ENCODE assay signal across 8 cellular contexts in the genomic region with DNA sequence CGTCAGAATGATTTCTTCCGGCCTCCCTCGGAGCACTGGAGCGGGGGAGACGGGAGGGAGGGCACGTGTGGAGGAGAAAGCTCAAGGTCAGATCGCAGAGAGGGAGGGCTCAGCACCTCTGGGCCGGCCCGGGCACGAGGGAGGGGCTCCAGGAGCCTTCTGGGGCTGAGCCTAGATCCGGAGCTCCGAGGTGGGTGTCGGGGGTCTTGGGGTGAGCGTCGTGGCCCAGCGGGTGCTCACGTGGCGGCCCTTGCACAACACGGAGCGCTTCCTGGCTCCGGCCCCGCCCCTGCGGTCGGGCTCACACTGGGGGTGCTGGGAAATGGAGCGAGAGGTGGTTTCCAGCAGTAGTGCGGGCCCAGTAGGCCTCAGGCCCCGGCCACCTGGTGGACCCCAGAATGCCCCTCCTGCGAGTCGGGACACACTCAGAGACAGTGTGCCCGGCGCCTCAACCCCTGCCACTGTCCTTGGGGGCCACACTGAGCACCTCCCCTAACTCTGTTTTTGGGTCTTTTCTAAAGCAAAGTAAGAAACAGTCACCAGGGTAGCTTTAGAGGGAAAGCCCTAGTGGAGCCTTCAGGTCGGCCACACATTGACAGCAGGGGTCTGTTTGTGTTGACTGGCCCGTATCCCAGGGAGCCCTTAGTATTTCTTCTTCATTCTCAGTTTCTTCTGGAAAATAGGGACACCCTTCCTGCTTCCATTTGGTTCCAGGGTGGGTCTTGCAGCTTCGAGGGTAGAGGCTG. TPM values are rescaled to one million over a fixed set of nuclear protein-coding genes. Genes with fewer than 3 reads are reported as not detected.
DNase-seq lines count a peak whose midpoint lies in the region; ATAC-seq, FAIRE-seq and TF ChIP-seq lines count a peak whose summit lies in the region.

No MANE protein-coding gene starts in this region.

- H3K27ac ChIP-seq in Peyer's patch (peak overlapping the region; percentile 92 to 94 (median 92)), pancreas (peak overlapping the region; percentile 88 to 97 (median 94)), tibial artery (peak overlapping the region; percentile 74 to 85)

- intact Hi-C loops in pancreas (cut with DNase I): no loop called here
- intact Hi-C loops in tibial artery (cut with DNase I; ENCODE audit: low total_unique reads): no loop called here

- peak overlapping the region; percentile 86 for H3K4me3 ChIP-seq in AG10803 (ENCODE audit: low read length)
- H3K4me3 ChIP-seq in Peyer's patch: peak overlapping the region; percentile 73 to 94 (median 88)
- H3K4me3 ChIP-seq in pancreas: peak overlapping the region; percentile 78 to 93 (median 86)
- peak overlapping the region; percentile 69 to 89 for H3K4me3 ChIP-seq in tibial artery

- WGBS in pancreas, 2 donors: 3% methylated on average over 28 to 34 of the region's 34 CpGs

- H3K9me3 ChIP-seq in Peyer's patch (no peaks in the 10 kb centered on the region), pancreas (no peaks in the 10 kb centered on the region), tibial artery (no peaks in the 10 kb centered on the region)

- ATAC-seq in GM18873 (IDR thresholded peaks at IDR 0.05; ENCODE audit: low FRiP score, unreplicated experiment) (peak; percentile 67), HG03097 (IDR thresholded peaks at IDR 0.05; ENCODE audit: low FRiP score, unreplicated experiment) (peak; percentile 55), pancreas (peak; percentile 44 to 70 (median 60))

- peaks cover 2 to 16% (median 10%) of the 10 kb centered on the region in 4 donors for H3K4me1 ChIP-seq in Peyer's patch
- H3K4me1 ChIP-seq in pancreas: peaks cover 20 to 37% (median 30%) of the 10 kb centered on the region in 3 donors
- peaks cover 0 to 25% (median 17%) of the 10 kb centered on the region in 4 donors for H3K4me1 ChIP-seq in tibial artery

- DNase-seq in AG10803 (ENCODE audit: low read depth): peak; percentile 77
- peak; percentile 81 to 90 (median 82) for DNase-seq in Peyer's patch
- DNase-seq in activated gamma-delta T cell treated with anti-CD3 and anti-CD28 coated beads, Interleukin-2, amount 50 U/mL, for 16 hours (ENCODE audit: low read depth): peak; percentile 58
- peak; percentile 72 for DNase-seq in glomerular visceral epithelial cell (ENCODE audit: extremely low spot score)
- peak; percentile 69 to 89 (median 78) for DNase-seq in pancreas
- DNase-seq in tibial artery: peak; percentile 68 to 86

- TF ChIP-seq CTCF in AG10803 (conservative IDR thresholded peaks at IDR 0.05; ENCODE audit: low read length) (no peak), Peyer's patch (IDR thresholded peaks at IDR 0.05) (peak in 1 of 6 experiments; percentile 18), pancreas (IDR thresholded peaks at IDR 0.05) (no peak), tibial artery (IDR thresholded peaks at IDR 0.05) (no peak)

- H3K27me3 ChIP-seq in Peyer's patch: no peaks in the 10 kb centered on the region
- H3K27me3 ChIP-seq in pancreas: no peaks in the 10 kb centered on the region
- no peaks in the 10 kb centered on the region for H3K27me3 ChIP-seq in tibial artery

- no peak for FAIRE-seq in pancreas (lab: Jason Lieb, UNC)

- H3K36me3 ChIP-seq in Peyer's patch (peaks cover 0 to 36% (median 0%) of the 10 kb centered on the region in 3 donors), pancreas (peaks cover 10 to 33% (median 21%) of the 10 kb centered on the region in 3 donors), tibial artery (peaks cover 11 to 38% (median 38%) of the 10 kb centered on the region in 3 donors)

- TF ChIP-seq POLR2A in Peyer's patch (IDR thresholded peaks at IDR 0.05): no peak

RNA-seq across cellular contexts. Expression of a gene that starts 0.8 kb away (rescaled TPM):
- total RNA-seq in Peyer's patch (10 to 100 TPM; 35.7 to 57.8 (median 45.0) TPM), pancreas (10 to 100 TPM; 35.8 to 61.8 (median 46.8) TPM)
- polyA plus RNA-seq in pancreas: 10 to 100 TPM; 21.2 to 37.0 TPM

Comparison
In these comparisons a context has a peak if more than half of its experiments do, and no peak if none do; other contexts are left out.
1. Peak in every context shown above with its lines: DNase-seq, ATAC-seq, H3K4me3 ChIP-seq and H3K27ac ChIP-seq.